1 cellular context compared by ENCODE assay signal in the genomic region with DNA sequence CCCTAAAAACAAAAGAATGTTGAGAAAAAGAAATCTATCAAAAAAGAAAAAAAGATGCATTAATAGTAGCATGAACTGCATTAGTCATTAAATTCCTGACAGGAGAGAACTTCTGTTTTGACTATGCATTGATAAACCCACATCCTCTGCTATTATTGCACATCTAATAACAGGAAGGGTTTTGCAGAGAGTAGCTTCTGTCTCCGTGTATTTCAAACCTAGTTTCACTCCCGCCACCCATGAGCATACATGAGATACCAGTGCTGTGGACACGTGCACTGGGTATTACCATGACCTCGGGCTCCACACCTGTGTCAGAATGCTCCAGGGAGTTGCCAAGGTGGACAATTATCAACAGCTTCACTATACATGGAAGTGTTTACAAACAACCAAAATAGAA.
TF ChIP-seq lines count a peak whose summit lies in the region.

No MANE protein-coding gene starts in this region.

TF ChIP-seq in HepG2, 621 proteins besides CTCF, POLR2A, EP300 and RAD21:
- TF ChIP-seq AHDC1 (CRISPR knock-in tag; IDR thresholded peaks at IDR 0.05; ENCODE audit: borderline replicate concordance) (no peak), ATM (IDR thresholded peaks at IDR 0.05; ENCODE audit: borderline replicate concordance) (no peak), ARNT2 (CRISPR knock-in tag; IDR thresholded peaks at IDR 0.05; ENCODE audit: low read depth) (no peak), YEATS2 (CRISPR knock-in tag; IDR thresholded peaks at IDR 0.05; ENCODE audit: borderline replicate concordance) (no peak)
- TF ChIP-seq, protein P1, sequence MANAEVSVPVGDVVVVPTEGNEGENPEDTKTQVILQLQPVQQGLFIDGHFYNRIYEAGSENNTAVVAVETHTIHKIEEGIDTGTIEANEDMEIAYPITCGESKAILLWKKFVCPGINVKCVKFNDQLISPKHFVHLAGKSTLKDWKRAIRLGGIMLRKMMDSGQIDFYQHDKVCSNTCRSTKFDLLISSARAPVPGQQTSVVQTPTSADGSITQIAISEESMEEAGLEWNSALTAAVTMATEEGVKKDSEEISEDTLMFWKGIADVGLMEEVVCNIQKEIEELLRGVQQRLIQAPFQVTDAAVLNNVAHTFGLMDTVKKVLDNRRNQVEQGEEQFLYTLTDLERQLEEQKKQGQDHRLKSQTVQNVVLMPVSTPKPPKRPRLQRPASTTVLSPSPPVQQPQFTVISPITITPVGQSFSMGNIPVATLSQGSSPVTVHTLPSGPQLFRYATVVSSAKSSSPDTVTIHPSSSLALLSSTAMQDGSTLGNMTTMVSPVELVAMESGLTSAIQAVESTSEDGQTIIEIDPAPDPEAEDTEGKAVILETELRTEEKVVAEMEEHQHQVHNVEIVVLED (CRISPR knock-in tag; IDR thresholded peaks at IDR 0.05; ENCODE audit: borderline replicate concordance), result no peak
